Comparison of ENCODE assay signal across 9 cellular contexts in the genomic region with DNA sequence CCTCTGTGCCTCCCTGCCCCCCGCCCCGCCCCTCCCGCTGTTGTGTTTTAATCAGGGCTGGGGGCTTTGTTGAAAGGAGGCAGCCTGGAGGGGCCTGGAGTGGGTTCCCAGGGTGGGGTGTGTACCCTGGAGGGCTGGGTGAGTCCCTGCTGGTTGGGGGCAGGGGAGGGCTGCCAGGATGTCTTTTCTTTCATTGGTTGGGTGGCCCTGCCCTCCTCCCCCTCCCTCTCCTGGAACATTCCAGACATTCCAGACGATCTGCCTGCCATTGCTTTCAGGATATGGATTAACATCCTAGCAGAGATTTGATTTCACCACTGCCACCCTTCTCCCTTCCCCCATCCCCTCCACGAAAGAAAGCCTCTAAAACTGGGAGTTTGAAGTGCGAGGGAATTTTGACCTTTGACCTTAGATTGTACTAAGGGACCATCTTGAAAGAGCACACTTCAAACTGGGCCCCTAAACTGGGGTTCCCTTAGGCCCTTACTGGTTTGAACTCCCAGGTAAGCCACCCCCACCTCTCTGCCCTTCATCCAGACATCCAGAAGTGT. TPM values are rescaled to one million over a fixed set of nuclear protein-coding genes. Genes with fewer than 3 reads are reported as not detected.
DNase-seq lines count a peak whose midpoint lies in the region; ATAC-seq and TF ChIP-seq lines count a peak whose summit lies in the region.
"Had no signal": no experiment of that assay in that cellular context is flagged by ENCODE, and none has a peak within 500 bp of the region (broad histone marks: within the 10 kb centered on the region; RNA-seq: fewer than 3 reads in every experiment).

No MANE protein-coding gene starts in this region.

- DNase-seq in HFFc6, result no peak
- DNase-seq in astrocyte of the spinal cord (ENCODE audit: low read depth, low spot score), result peak; percentile 48
- no peak for DNase-seq in type B pancreatic cell (ENCODE audit: extremely low spot score, unreplicated experiment)
- DNase-seq: stimulated activated CD4-positive, alpha-beta T cell treated with anti-CD3 and anti-CD28 coated beads, Interleukin-15, amount 100 ng/mL, for 24 hours had no signal

- H3K36me3 Mint-ChIP-seq in HFFc6 (ENCODE audit: low read depth) (peaks cover 5% of the 10 kb centered on the region; the same call in 1 of the 2 replicates), type B pancreatic cell (peaks cover 12% of the 10 kb centered on the region)

- in situ Hi-C loops in astrocyte of the spinal cord (cut with HindIII; ENCODE audit: low sequenced_read_pairs), result no loop called here

- H3K9me3 Mint-ChIP-seq in HFFc6 (no peaks in the 10 kb centered on the region), type B pancreatic cell (no peaks in the 10 kb centered on the region)

- TF ChIP-seq CTCF in HFFc6 (IDR thresholded peaks at IDR 0.05) (no peak), astrocyte of the spinal cord (IDR thresholded peaks at IDR 0.05; ENCODE audit: low read depth, low read length) (no peak), type B pancreatic cell (conservative IDR thresholded peaks at IDR 0.05) (no peak)

- no peak for ATAC-seq in GM19397 (IDR thresholded peaks at IDR 0.05; ENCODE audit: unreplicated experiment)
- no peak for ATAC-seq in GM21528 (IDR thresholded peaks at IDR 0.05; ENCODE audit: low FRiP score, unreplicated experiment)
- ATAC-seq in HG02970 (IDR thresholded peaks at IDR 0.05; ENCODE audit: low FRiP score, unreplicated experiment), result no peak

- H3K4me3 ChIP-seq in astrocyte of the spinal cord (ENCODE audit: low read depth, low read length) (no peak overlapping the region), iPS-18c (ENCODE audit: insufficient read depth, low read depth, low read length) (peak overlapping the region; percentile 2; the same call in 1 of the 2 replicates)

- H3K4me3 Mint-ChIP-seq in HFFc6 (peak overlapping the region; percentile 70), type B pancreatic cell (peak overlapping the region; percentile 6)

- peak overlapping the region; percentile 82 for H3K27ac Mint-ChIP-seq in HFFc6
- peak overlapping the region; percentile 83 for H3K27ac Mint-ChIP-seq in type B pancreatic cell

- H3K4me1 Mint-ChIP-seq in HFFc6 (ENCODE audit: low read depth) (peaks cover 40% of the 10 kb centered on the region), type B pancreatic cell (ENCODE audit: unreplicated experiment) (peaks cover 44% of the 10 kb centered on the region)

- H3K27me3 Mint-ChIP-seq in HFFc6 (ENCODE audit: insufficient read depth), result peaks cover 3% of the 10 kb centered on the region
- no peaks in the 10 kb centered on the region for H3K27me3 Mint-ChIP-seq in type B pancreatic cell

- H3K9me3 ChIP-seq in iPS-18c (ENCODE audit: control insufficient read depth, insufficient read depth, low read length), result no peaks in the 10 kb centered on the region

RNA-seq across cellular contexts. Expression of a gene that starts 25.3 kb away (rescaled TPM):
- 10 to 100 TPM; 26.5 to 65.4 (median 60.0) TPM for total RNA-seq in HFFc6 (2021; fragmentation: NEBNext Ultra II Directional; extraction: Animal tissue kit (Norgen Biotek cat#: 25700))
- total RNA-seq in type B pancreatic cell (ENCODE audit: low replicate concordance), result 104 and 232 TPM in 2 replicates

RNA-seq across cellular contexts. Expression of a gene that starts 54.1 kb away (rescaled TPM):
- under 1 TPM in 4 of 6 experiments, not detected in 2; 0.31 to 0.60 (median 0.35) TPM for total RNA-seq in HFFc6 (2021; fragmentation: NEBNext Ultra II Directional; extraction: Animal tissue kit (Norgen Biotek cat#: 25700))
- total RNA-seq in type B pancreatic cell (ENCODE audit: low replicate concordance), result 0.69 TPM in 1 of 2 replicates, not detected in the other
- total RNA-seq: subcutaneous adipose tissue had no signal
